ENCODE assay signal across 17 cellular contexts in the genomic region with DNA sequence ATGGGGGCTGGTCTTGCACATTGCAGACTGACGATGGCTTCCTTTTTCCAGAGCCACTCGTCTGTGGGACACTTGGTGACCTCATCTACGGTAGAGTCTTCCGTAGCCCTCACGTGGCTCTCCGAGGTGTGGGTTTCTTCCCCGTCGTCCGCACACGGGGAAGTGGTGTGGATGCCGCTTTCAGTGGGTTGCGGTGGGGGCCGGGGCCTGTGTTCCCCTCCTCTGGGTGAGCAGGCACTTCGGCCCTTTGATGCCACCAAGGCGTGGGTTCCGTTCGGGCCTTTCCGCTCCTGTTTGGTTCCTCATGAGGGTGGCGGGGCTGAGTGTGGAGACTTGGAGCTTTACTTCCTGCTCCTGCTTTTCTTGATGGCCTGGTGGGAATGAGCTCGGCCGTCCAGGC. TPM values are rescaled to one million over a fixed set of nuclear protein-coding genes. Genes with fewer than 3 reads are reported as not detected.
DNase-seq lines count a peak whose midpoint lies in the region; ATAC-seq and TF ChIP-seq lines count a peak whose summit lies in the region.
"Had no signal": no experiment of that assay in that cellular context is flagged by ENCODE, and none has a peak within 500 bp of the region (broad histone marks: within the 10 kb centered on the region; RNA-seq: fewer than 3 reads in every experiment).

No MANE protein-coding gene starts in this region.

- POLR2A ChIA-PET in HCT116 (lab: Charles Lee) (no interaction called here), WTC11 (lab: Charles Lee) (no interaction called here)

- no peak for TF ChIP-seq CTCF in HCT116 (IDR thresholded peaks at IDR 0.05 in 2 of 3, conservative IDR thresholded peaks at IDR 0.05 in 1 of 3; ENCODE audit: borderline replicate concordance in 1 of 3, insufficient read depth in 1 of 3, low read depth in 2 of 3, low read length in 2 of 3)
- TF ChIP-seq CTCF in WTC11 (IDR thresholded peaks at IDR 0.05), result no peak
- no peak for TF ChIP-seq CTCF in esophagus squamous epithelium (IDR thresholded peaks at IDR 0.05)
- TF ChIP-seq CTCF in suprapubic skin (IDR thresholded peaks at IDR 0.05), result no peak
- TF ChIP-seq CTCF in gastrocnemius medialis (IDR thresholded peaks at IDR 0.05 in 4 of 5, conservative IDR thresholded peaks at IDR 0.05 in 1 of 5), result no peak

- DNase-seq in HCT116 (ENCODE audit: low read depth, low spot score) (no peak), WTC11 (ENCODE audit: low spot score) (no peak), esophagus squamous epithelium (lab: John Stamatoyannopoulos, UW) (no peak), suprapubic skin (ENCODE audit: low spot score in 2 of 2) (no peak), NCI-H526 treated with DMSO at 0.1 percent for 48 hours (lab: John Stamatoyannopoulos, UW) (no peak), gastrocnemius medialis (no peak)
- no peak for DNase-seq in activated effector memory CD4-positive, alpha-beta T cell treated with Interleukin-2 at 50 U/mL for 16 hours
- no peak for DNase-seq in activated CD8-positive, alpha-beta memory T cell treated with anti-CD3 and anti-CD28 coated beads, Interleukin-2, amount 50 U/mL, for 48 hours
- DNase-seq: DMS53; Kasumi-1; NCI-H1417 treated with DMSO at 0.1 percent for 48 hours; NCI-H2029; NCI-H524 treated with DMSO at 0.1 percent for 48 hours; NK-92 treated with Interleukin-12 subunit alpha and Interleukin-12 subunit beta, amount 100 ng/mL, for 24 hours had no signal

- peak overlapping the region; percentile 49 for H3K4me2 ChIP-seq in HCT116 (ENCODE audit: low read length)
- H3K4me2 ChIP-seq: A549 had no signal

- H3K27me3 Mint-ChIP-seq in WTC11 (ENCODE audit: low read depth), result no peaks in the 10 kb centered on the region

- H3K4me3 ChIP-seq in HCT116 (replicated peaks in 1 of 2; ENCODE audit: low read depth in 1 of 2, low read length in 2 of 2), result no peak overlapping the region
- H3K4me3 ChIP-seq in esophagus squamous epithelium, result no peak overlapping the region
- H3K4me3 ChIP-seq in suprapubic skin, result peak overlapping the region; percentile 16
- no peak overlapping the region for H3K4me3 ChIP-seq in gastrocnemius medialis
- H3K4me3 ChIP-seq: A549, HAP-1 had no signal

- H3K27ac Mint-ChIP-seq in WTC11, result peak overlapping the region; percentile 70; the same call in 1 of the 2 replicates

- TF ChIP-seq POLR2A in HCT116 (IDR thresholded peaks at IDR 0.05; ENCODE audit: borderline replicate concordance, extremely low read depth, insufficient read depth, insufficient read length) (no peak), esophagus squamous epithelium (IDR thresholded peaks at IDR 0.05) (no peak), suprapubic skin (IDR thresholded peaks at IDR 0.05) (no peak), gastrocnemius medialis (IDR thresholded peaks at IDR 0.05) (no peak)

- H3K9me3 ChIP-seq in HCT116 (ENCODE audit: control insufficient read depth in 1 of 2, insufficient read depth in 1 of 2, low read depth in 1 of 2, low read length in 2 of 2), result no peaks in the 10 kb centered on the region
- no peaks in the 10 kb centered on the region for H3K9me3 ChIP-seq in esophagus squamous epithelium
- no peaks in the 10 kb centered on the region for H3K9me3 ChIP-seq in suprapubic skin
- H3K9me3 ChIP-seq in gastrocnemius medialis, result no peaks in the 10 kb centered on the region
- H3K9me3 ChIP-seq: A549, Caco-2, HAP-1 had no signal

- BruUV-seq in HCT116 (replicated peaks; lab: Mats Ljungman, UMichigan), result no TSS peak

- intact Hi-C loops in HCT116 (cut with micrococcal nuclease), result no loop called here
- intact Hi-C loops in esophagus squamous epithelium (cut with DNase I), result no loop called here
- intact Hi-C loops in gastrocnemius medialis (cut with DNase I; ENCODE audit: low total_unique reads), result loop anchor here (2.0 kb wide), 1 partner anchor 20 kb away; no protein-coding TSS in a partner anchor

- H3K9ac ChIP-seq in HCT116 (ENCODE audit: low read length), result peak overlapping the region; percentile 6; the same call in 1 of the 2 replicates

- no peak overlapping the region for H2AFZ ChIP-seq in HCT116 (ENCODE audit: low read depth, low read length, poor library complexity, severe bottlenecking)

- in situ Hi-C loops in gastrocnemius medialis (cut with MboI; ENCODE audit: low sequenced_read_pairs in 4 of 4), result no loop called here

- TF ChIP-seq EP300 in suprapubic skin (IDR thresholded peaks at IDR 0.05), result no peak

- H3K27ac ChIP-seq in HCT116 (ENCODE audit: low read depth, low read length), result peak overlapping the region; percentile 17; the same call in 1 of the 2 replicates
- peak overlapping the region; percentile 86 to 95 (median 93) for H3K27ac ChIP-seq in esophagus squamous epithelium
- H3K27ac ChIP-seq in suprapubic skin, result peak overlapping the region; percentile 94
- H3K27ac ChIP-seq in gastrocnemius medialis, result peak overlapping the region in 2 of 4 donors; percentile 80 to 87

- peaks cover 89% of the 10 kb centered on the region for H3K79me2 ChIP-seq in HCT116 (ENCODE audit: insufficient read depth, low read length)

- H3K36me3 ChIP-seq in HCT116 (ENCODE audit: control insufficient read depth in 1 of 2, insufficient read depth in 2 of 2, low read length in 2 of 2), result peaks cover 17 to 39% of the 10 kb centered on the region in 2 experiments
- H3K36me3 ChIP-seq in esophagus squamous epithelium, result peaks cover 0 to 67% (median 7%) of the 10 kb centered on the region in 3 donors
- peaks cover 18% of the 10 kb centered on the region for H3K36me3 ChIP-seq in suprapubic skin
- H3K36me3 ChIP-seq in gastrocnemius medialis, result no peaks in the 10 kb centered on the region

- WGBS in esophagus squamous epithelium, 2 donors, result 89 to 91% methylated on average over 9 to 17 of the region's 21 CpGs
- WGBS in suprapubic skin, result 85% methylated on average over 21 of the region's 21 CpGs

- peaks cover 9% of the 10 kb centered on the region; the same call in 1 of the 2 replicates for H4K20me1 ChIP-seq in HCT116 (ENCODE audit: insufficient read depth)

- no peak for ATAC-seq in HCT116
- ATAC-seq in WTC11, result no peak
- ATAC-seq in gastrocnemius medialis, result no peak

- CTCF ChIA-PET in HCT116 (lab: Charles Lee), result no interaction called here
- CTCF ChIA-PET in WTC11 (lab: Charles Lee), result interaction anchor here (1.1 to 1.7 kb wide), 3 partner anchors 15 to 41 kb away, joined by 3 to 6 read pairs (median 5); no protein-coding TSS in a partner anchor

- H3K36me3 Mint-ChIP-seq in WTC11, result no peaks in the 10 kb centered on the region

- H3K4me3 Mint-ChIP-seq in WTC11, result no peak overlapping the region

- TF ChIP-seq RAD21 in HCT116 (IDR thresholded peaks at IDR 0.05; ENCODE audit: low read depth), result no peak

- 0 out of 2 replicates have a peak, but pooled peaks cover 3% of the 10 kb centered on the region for H3K4me1 Mint-ChIP-seq in WTC11

- no peaks in the 10 kb centered on the region for H3K9me3 Mint-ChIP-seq in WTC11

- no peaks in the 10 kb centered on the region for H3K27me3 ChIP-seq in HCT116 (ENCODE audit: insufficient read depth, low read length)
- H3K27me3 ChIP-seq in esophagus squamous epithelium, result no peaks in the 10 kb centered on the region
- no peaks in the 10 kb centered on the region for H3K27me3 ChIP-seq in suprapubic skin
- H3K27me3 ChIP-seq in gastrocnemius medialis, result no peaks in the 10 kb centered on the region

- RAD21 ChIA-PET in HCT116 (lab: Charles Lee; ENCODE audit: low non-redundant PET in 1 of 2, low total read pairs in 2 of 2, uncharacterized antibody in 2 of 2, unreplicated experiment in 2 of 2), result no interaction called here

- peaks cover 8 to 29% of the 10 kb centered on the region in 2 experiments for H3K4me1 ChIP-seq in HCT116 (ENCODE audit: control insufficient read depth in 1 of 2, insufficient read depth in 2 of 2, low read length in 2 of 2)
- H3K4me1 ChIP-seq in esophagus squamous epithelium, result peaks cover 48 to 96% (median 53%) of the 10 kb centered on the region in 3 donors
- peaks cover 91% of the 10 kb centered on the region for H3K4me1 ChIP-seq in suprapubic skin
- H3K4me1 ChIP-seq in gastrocnemius medialis, result peaks cover 17% of the 10 kb centered on the region in 2 donors

- H3K9me2 ChIP-seq in HCT116 (ENCODE audit: insufficient read depth), result no peaks in the 10 kb centered on the region

TF ChIP-seq in HCT116, 20 proteins besides CTCF, POLR2A, EP300 and RAD21:
- TF ChIP-seq TCF7L2 (IDR thresholded peaks at IDR 0.05; ENCODE audit: borderline replicate concordance, extremely low read depth, insufficient read depth, insufficient read length) (no peak), POLR2AphosphoS5 (IDR thresholded peaks at IDR 0.05; ENCODE audit: low read depth, low read length) (no peak), ELF1 (IDR thresholded peaks at IDR 0.05; ENCODE audit: borderline replicate concordance, low read depth) (no peak), EZH2 (IDR thresholded peaks at IDR 0.05) (no peak), SIN3A (IDR thresholded peaks at IDR 0.05; ENCODE audit: low read depth) (no peak), ZNF274 (IDR thresholded peaks at IDR 0.05; ENCODE audit: low read depth, low read length) (no peak)

TF ChIP-seq in WTC11, 78 proteins besides CTCF, POLR2A, EP300 and RAD21:
- TF ChIP-seq, protein P1, sequence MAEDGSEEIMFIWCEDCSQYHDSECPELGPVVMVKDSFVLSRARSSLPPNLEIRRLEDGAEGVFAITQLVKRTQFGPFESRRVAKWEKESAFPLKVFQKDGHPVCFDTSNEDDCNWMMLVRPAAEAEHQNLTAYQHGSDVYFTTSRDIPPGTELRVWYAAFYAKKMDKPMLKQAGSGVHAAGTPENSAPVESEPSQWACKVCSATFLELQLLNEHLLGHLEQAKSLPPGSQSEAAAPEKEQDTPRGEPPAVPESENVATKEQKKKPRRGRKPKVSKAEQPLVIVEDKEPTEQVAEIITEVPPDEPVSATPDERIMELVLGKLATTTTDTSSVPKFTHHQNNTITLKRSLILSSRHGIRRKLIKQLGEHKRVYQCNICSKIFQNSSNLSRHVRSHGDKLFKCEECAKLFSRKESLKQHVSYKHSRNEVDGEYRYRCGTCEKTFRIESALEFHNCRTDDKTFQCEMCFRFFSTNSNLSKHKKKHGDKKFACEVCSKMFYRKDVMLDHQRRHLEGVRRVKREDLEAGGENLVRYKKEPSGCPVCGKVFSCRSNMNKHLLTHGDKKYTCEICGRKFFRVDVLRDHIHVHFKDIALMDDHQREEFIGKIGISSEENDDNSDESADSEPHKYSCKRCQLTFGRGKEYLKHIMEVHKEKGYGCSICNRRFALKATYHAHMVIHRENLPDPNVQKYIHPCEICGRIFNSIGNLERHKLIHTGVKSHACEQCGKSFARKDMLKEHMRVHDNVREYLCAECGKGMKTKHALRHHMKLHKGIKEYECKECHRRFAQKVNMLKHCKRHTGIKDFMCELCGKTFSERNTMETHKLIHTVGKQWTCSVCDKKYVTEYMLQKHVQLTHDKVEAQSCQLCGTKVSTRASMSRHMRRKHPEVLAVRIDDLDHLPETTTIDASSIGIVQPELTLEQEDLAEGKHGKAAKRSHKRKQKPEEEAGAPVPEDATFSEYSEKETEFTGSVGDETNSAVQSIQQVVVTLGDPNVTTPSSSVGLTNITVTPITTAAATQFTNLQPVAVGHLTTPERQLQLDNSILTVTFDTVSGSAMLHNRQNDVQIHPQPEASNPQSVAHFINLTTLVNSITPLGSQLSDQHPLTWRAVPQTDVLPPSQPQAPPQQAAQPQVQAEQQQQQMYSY (CRISPR knock-in tag; IDR thresholded peaks at IDR 0.05), result no peak
TF ChIP-seq in WTC11: peak in this region for 0.

RNA-seq across cellular contexts. Expression of a gene that starts 21.4 kb away (rescaled TPM):
- total RNA-seq in HCT116 (2021; ENCODE audit: unreplicated experiment), result 105 TPM
- 93.4 and 95.1 TPM in 2 replicates for polyA plus RNA-seq in HCT116 (2012)
- 16.9 to 20.7 TPM (median 18.4 TPM) in 3 replicates for total RNA-seq in WTC11 (2021)
- 100 to 1,000 TPM in 3 of 4 donors, 10 to 100 TPM in 1; 87.8 to 175 (median 105) TPM for total RNA-seq in esophagus squamous epithelium
- total RNA-seq in suprapubic skin, result 100 to 1,000 TPM; 214 to 283 (median 260) TPM
- 10 to 100 TPM in 3 of 4 donors, 1 to 10 TPM in 1; 7.3 to 36.1 (median 15.4) TPM for total RNA-seq in gastrocnemius medialis
